ENCODE assay signal across 29 cellular contexts in the genomic region with DNA sequence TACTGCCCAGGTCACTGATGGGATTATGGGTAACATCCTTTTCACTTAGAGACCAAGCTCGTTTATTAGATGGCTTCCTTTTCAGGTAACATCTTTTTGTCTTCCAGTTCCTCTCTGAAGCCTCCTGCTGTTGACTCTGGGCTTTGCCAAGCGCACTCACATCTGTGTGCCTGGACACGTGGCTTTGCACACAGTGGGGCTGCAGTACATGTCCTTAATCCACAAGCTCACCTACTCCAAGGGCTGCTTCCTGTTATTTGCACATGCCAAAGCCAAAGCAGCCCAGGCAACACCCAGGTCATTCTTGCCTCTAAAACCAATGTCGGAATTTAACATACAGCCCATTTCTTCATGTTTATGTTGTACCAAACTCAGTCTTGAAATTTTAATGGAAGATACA.
"Had no signal": no experiment of that assay in that cellular context is flagged by ENCODE, and none has a peak within 500 bp of the region (broad histone marks: within the 10 kb centered on the region; RNA-seq: fewer than 3 reads in every experiment).

No MANE protein-coding gene starts in this region.

- H3K27ac Mint-ChIP-seq: activated CD4-positive, alpha-beta memory T cell treated with anti-CD3 and anti-CD28 coated beads, Interleukin-2, amount 10 ng/mL, durations not matched to agents 7 days and 5 days; activated CD4-positive, alpha-beta T cell treated with anti-CD3 and anti-CD28 coated beads for 36 hours; activated CD8-positive, alpha-beta memory T cell treated with anti-CD3 and anti-CD28 coated beads, Interleukin-2, amount 10 ng/mL, durations not matched to agents 7 days and 5 days; activated naive CD4-positive, alpha-beta T cell treated with anti-CD3 and anti-CD28 coated beads, Interleukin-2, amount 50 U/mL, for 72 hours had no signal

- H3K4me3 Mint-ChIP-seq: activated CD4-positive, alpha-beta memory T cell treated with anti-CD3 and anti-CD28 coated beads, Interleukin-2, amount 10 ng/mL, durations not matched to agents 7 days and 5 days; activated CD4-positive, alpha-beta T cell treated with anti-CD3 and anti-CD28 coated beads for 36 hours; activated CD8-positive, alpha-beta memory T cell treated with anti-CD3 and anti-CD28 coated beads, Interleukin-2, amount 10 ng/mL, durations not matched to agents 7 days and 5 days had no signal

- H3K27ac ChIP-seq: brain microvascular endothelial cell, KMS-11, WERI-Rb-1 had no signal

- H3K9me3 Mint-ChIP-seq: activated CD4-positive, alpha-beta memory T cell treated with anti-CD3 and anti-CD28 coated beads, Interleukin-2, amount 10 ng/mL, durations not matched to agents 7 days and 5 days; activated naive CD4-positive, alpha-beta T cell treated with anti-CD3 and anti-CD28 coated beads, Interleukin-2, amount 50 U/mL, for 72 hours had no signal

- H3K27me3 ChIP-seq: brain microvascular endothelial cell had no signal

- H3K27me3 Mint-ChIP-seq: activated CD4-positive, alpha-beta memory T cell treated with anti-CD3 and anti-CD28 coated beads, Interleukin-2, amount 10 ng/mL, durations not matched to agents 7 days and 5 days; activated CD4-positive, alpha-beta T cell treated with anti-CD3 and anti-CD28 coated beads for 36 hours; activated CD8-positive, alpha-beta memory T cell treated with anti-CD3 and anti-CD28 coated beads, Interleukin-2, amount 10 ng/mL, durations not matched to agents 7 days and 5 days had no signal

- ATAC-seq: activated CD4-positive, alpha-beta T cell treated with anti-CD3 and anti-CD28 coated beads for 36 hours; activated CD4-positive, CD25-positive, alpha-beta regulatory T cell treated with anti-CD3 and anti-CD28 coated beads, Interleukin-2, amount 50 U/mL, for 24 hours; activated CD8-positive, alpha-beta memory T cell treated with anti-CD3 and anti-CD28 coated beads, Interleukin-2, amount 10 ng/mL, durations not matched to agents 7 days and 5 days; activated naive CD4-positive, alpha-beta T cell treated with anti-CD3 and anti-CD28 coated beads, Interleukin-2, amount 50 U/mL, for 72 hours had no signal

- H3K36me3 ChIP-seq: brain microvascular endothelial cell had no signal

- DNase-seq: activated CD4-positive, alpha-beta memory T cell treated with anti-CD3 and anti-CD28 coated beads, Interleukin-2, amount 10 ng/mL, durations not matched to agents 7 days and 5 days; activated CD4-positive, alpha-beta T cell treated with anti-CD3 and anti-CD28 coated beads for 36 hours; activated CD8-positive, alpha-beta memory T cell treated with anti-CD3 and anti-CD28 coated beads for 24 hours; activated CD8-positive, alpha-beta memory T cell treated with anti-CD3 and anti-CD28 coated beads, Interleukin-2, amount 10 ng/mL, durations not matched to agents 7 days and 5 days; activated CD8-positive, alpha-beta memory T cell treated with anti-CD3 and anti-CD28 coated beads, Interleukin-2, amount 50 U/mL, for 48 hours; activated effector memory CD4-positive, alpha-beta T cell treated with anti-CD3 and anti-CD28 coated beads, Interleukin-2, amount 50 U/mL, for 16 hours; activated naive CD4-positive, alpha-beta T cell treated with Interleukin-2 at 50 U/mL for 16 hours; activated T-cell treated with anti-CD3 and anti-CD28 coated beads, Interleukin-2, amount 50 U/mL, for 48 hours; amniotic stem cell; aorta; brain microvascular endothelial cell; central memory CD4-positive, alpha-beta T cell; MM.1S; NCI-H1092; NCI-H1436 treated with DMSO at 0.1 percent for 48 hours; NCI-H1694 treated with DMSO at 0.1 percent for 48 hours; NCI-H2081; NCI-H345; NCI-H524 treated with DMSO at 0.1 percent for 48 hours; NCI-H748 treated with DMSO at 0.1 percent for 48 hours; NK-92 treated with Interleukin-12 subunit alpha and Interleukin-12 subunit beta, amount 100 ng/mL, for 24 hours; OCI-M1; Right ventricle myocardium superior; SW 1271; T1000; WERI-Rb-1 had no signal
